In genomic region chr2:88568179-88568578, GRCh38 we compare ENCODE assay signal across 5 cellular contexts.
"Had no signal": no experiment of that assay in that cellular context is flagged by ENCODE, and none has a peak within 500 bp of the region (broad histone marks: within the 10 kb centered on the region; RNA-seq: fewer than 3 reads in every experiment).

No MANE protein-coding gene starts in this region.

- H3K27me3 Mint-ChIP-seq: IgD-negative memory B cell had no signal

- H3K27ac Mint-ChIP-seq: GM23338, H9 had no signal

- DNase-seq: H9, HCEC 1CT had no signal

- H3K4me3 Mint-ChIP-seq: GM23338, H9, IgD-negative memory B cell had no signal

- H2AFZ ChIP-seq: GM23338 had no signal

- H3K4me2 ChIP-seq: GM23338 had no signal

- H3K9me3 Mint-ChIP-seq: GM23338, H9, IgD-negative memory B cell had no signal

- H3K4me3 ChIP-seq: GM23338 had no signal

- ATAC-seq: GM23338, HepG2 had no signal
